15 cellular contexts compared by ENCODE assay signal in genomic region chr15:39282663-39283208, GRCh38.
"Had no signal": no experiment of that assay in that cellular context is flagged by ENCODE, and none has a peak within 500 bp of the region (broad histone marks: within the 10 kb centered on the region; RNA-seq: fewer than 3 reads in every experiment).

No MANE protein-coding gene starts in this region.

- H3K9me3 ChIP-seq: prostate gland had no signal

- H3K27ac ChIP-seq: prostate gland, spleen had no signal

- H3K9me3 Mint-ChIP-seq: activated T-helper 17 cell treated with anti-CD3 and anti-CD28 coated beads, Interleukin-2, amount 50 U/mL, for 72 hours had no signal

- H3K4me3 Mint-ChIP-seq: activated T-helper 17 cell treated with anti-CD3 and anti-CD28 coated beads, Interleukin-2, amount 50 U/mL, for 72 hours; nephron progenitor cell; stimulated activated naive CD8-positive, alpha-beta T cell treated with anti-CD3 and anti-CD28 coated beads, Interleukin-15, amount 100 ng/mL, for 72 hours; type B pancreatic cell had no signal

- H3K4me3 ChIP-seq: prostate gland, spleen had no signal

- H3K36me3 ChIP-seq: prostate gland, spleen had no signal

- H3K4me1 ChIP-seq: prostate gland, spleen had no signal

- H3K36me3 Mint-ChIP-seq: type B pancreatic cell had no signal

- H3K4me1 Mint-ChIP-seq: activated T-helper 17 cell treated with anti-CD3 and anti-CD28 coated beads, Interleukin-2, amount 50 U/mL, for 72 hours; nephron progenitor cell; stimulated activated naive CD8-positive, alpha-beta T cell treated with anti-CD3 and anti-CD28 coated beads, Interleukin-15, amount 100 ng/mL, for 72 hours had no signal

- H3K27ac Mint-ChIP-seq: activated T-helper 17 cell treated with anti-CD3 and anti-CD28 coated beads, Interleukin-2, amount 50 U/mL, for 72 hours; nephron progenitor cell; stimulated activated naive CD8-positive, alpha-beta T cell treated with anti-CD3 and anti-CD28 coated beads, Interleukin-15, amount 100 ng/mL, for 72 hours; type B pancreatic cell had no signal

- ATAC-seq: activated T-helper 17 cell treated with anti-CD3 and anti-CD28 coated beads, Interleukin-2, amount 50 U/mL, for 72 hours; right cardiac atrium; stimulated activated naive CD8-positive, alpha-beta T cell treated with anti-CD3 and anti-CD28 coated beads, Interleukin-15, amount 100 ng/mL, for 72 hours had no signal

- DNase-seq: activated CD4-positive, CD25-positive, alpha-beta regulatory T cell treated with anti-CD3 and anti-CD28 coated beads, Interleukin-2, amount 50 U/mL, for 72 hours; activated naive CD4-positive, alpha-beta T cell treated with Interleukin-2 at 50 U/mL for 16 hours; activated T-cell treated with anti-CD3 and anti-CD28 coated beads for 4 hours; erythroblast; glutamatergic neuron; nephron progenitor cell; occipital lobe; spleen; stimulated activated naive CD8-positive, alpha-beta T cell treated with anti-CD3 and anti-CD28 coated beads, Interleukin-15, amount 100 ng/mL, for 72 hours; T-helper 1 cell; T1000 had no signal
